In the genomic region with DNA sequence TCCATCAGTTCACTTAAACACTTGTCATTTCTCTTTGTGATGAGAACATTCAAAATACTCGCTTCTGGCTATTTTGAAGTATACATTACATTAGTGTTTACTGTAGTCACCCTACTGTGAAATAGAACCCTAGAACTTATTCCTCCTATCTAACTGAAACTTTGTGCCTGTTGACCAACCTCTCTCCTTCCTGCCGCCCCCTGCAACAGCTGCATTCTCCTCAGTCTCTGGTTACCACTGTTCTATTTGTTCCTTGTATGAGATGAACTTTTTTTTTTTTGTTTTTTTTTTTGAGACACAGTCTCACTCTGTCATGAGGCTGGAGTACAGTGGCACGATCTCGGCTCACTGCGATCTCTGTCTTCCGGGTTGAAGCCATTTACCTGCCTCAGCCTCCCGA, we compare ENCODE assay signal across 18 cellular contexts. TPM values are rescaled to one million over a fixed set of nuclear protein-coding genes. Genes with fewer than 3 reads are reported as not detected.
DNase-seq lines count a peak whose midpoint lies in the region; ATAC-seq lines count a peak whose summit lies in the region.
"Had no signal": no experiment of that assay in that cellular context is flagged by ENCODE, and none has a peak within 500 bp of the region (broad histone marks: within the 10 kb centered on the region; RNA-seq: fewer than 3 reads in every experiment).

No MANE protein-coding gene starts in this region.

- H3K27ac Mint-ChIP-seq in activated CD4-positive, alpha-beta T cell treated with anti-CD3 and anti-CD28 coated beads for 36 hours, result no peak overlapping the region
- H3K27ac Mint-ChIP-seq in activated naive CD8-positive, alpha-beta T cell, result no peak overlapping the region
- H3K27ac Mint-ChIP-seq in activated naive CD8-positive, alpha-beta T cell treated with anti-CD3 and anti-CD28 coated beads for 36 hours, result no peak overlapping the region
- H3K27ac Mint-ChIP-seq in stimulated activated memory B cell treated with anti-CD40 and anti-IgM and Interleukin-4, amounts not matched to agents 10 μg/mL and 1 μg/mL and 100 μg/mL, for 72 hours, result peak overlapping the region; percentile 13
- H3K27ac Mint-ChIP-seq: CD8-positive, alpha-beta T cell had no signal

- POLR2A ChIA-PET in activated CD4-positive, alpha-beta T cell treated with anti-CD3 and anti-CD28 coated beads for 36 hours (lab: Charles Lee), result interaction anchor here (0.7 kb wide), 1 partner anchor 27 kb away, joined by 4 read pairs; no protein-coding TSS in a partner anchor

- DNase-seq in activated CD4-positive, alpha-beta T cell treated with anti-CD3 and anti-CD28 coated beads for 36 hours, result no peak
- DNase-seq in activated CD4-positive, alpha-beta T cell treated with anti-CD3 and anti-CD28 coated beads, Interleukin-2, amount 50 U/mL, for 1 hour, result no peak
- no peak for DNase-seq in activated naive CD8-positive, alpha-beta T cell treated with anti-CD3 and anti-CD28 coated beads for 36 hours
- DNase-seq in myocyte (ENCODE audit: low read depth) (peak; percentile 10), DMS 273 treated with DMSO at 0.1 percent for 48 hours (lab: John Stamatoyannopoulos, UW) (no peak)
- DNase-seq: CD8-positive, alpha-beta T cell; GDM1; NCI-H1048; NCI-H1436 treated with DMSO at 0.1 percent for 48 hours; NCI-H2029 treated with DMSO at 0.1 percent for 48 hours; NCI-H2171 treated with DMSO at 0.1 percent for 48 hours; NCI-H446 treated with DMSO at 0.1 percent for 48 hours; NK-92 treated with Interleukin-12 subunit alpha and Interleukin-12 subunit beta, amount 100 ng/mL, for 24 hours had no signal

- intact Hi-C loops in activated CD4-positive, alpha-beta T cell treated with anti-CD3 and anti-CD28 coated beads for 36 hours (cut with DNase I, micrococcal nuclease), result loop anchor here in 1 of 2 experiments (5.0 kb wide), 1 partner anchor 106 kb away; a partner anchor contains a TSS

- H3K9me3 Mint-ChIP-seq in activated CD4-positive, alpha-beta T cell treated with anti-CD3 and anti-CD28 coated beads for 36 hours (ENCODE audit: low read depth), result no peaks in the 10 kb centered on the region
- no peaks in the 10 kb centered on the region for H3K9me3 Mint-ChIP-seq in activated naive CD8-positive, alpha-beta T cell (ENCODE audit: low read depth)
- no peaks in the 10 kb centered on the region for H3K9me3 Mint-ChIP-seq in activated naive CD8-positive, alpha-beta T cell treated with anti-CD3 and anti-CD28 coated beads for 36 hours
- no peaks in the 10 kb centered on the region for H3K9me3 Mint-ChIP-seq in stimulated activated memory B cell treated with anti-CD40 and anti-IgM and Interleukin-4, amounts not matched to agents 10 μg/mL and 1 μg/mL and 100 μg/mL, for 72 hours
- H3K9me3 Mint-ChIP-seq: CD8-positive, alpha-beta T cell had no signal

- peak overlapping the region; percentile 2 for H3K4me3 Mint-ChIP-seq in activated CD4-positive, alpha-beta T cell treated with anti-CD3 and anti-CD28 coated beads for 36 hours
- peak overlapping the region; percentile 34 for H3K4me3 Mint-ChIP-seq in activated naive CD8-positive, alpha-beta T cell
- no peak overlapping the region for H3K4me3 Mint-ChIP-seq in activated naive CD8-positive, alpha-beta T cell treated with anti-CD3 and anti-CD28 coated beads for 36 hours
- H3K4me3 Mint-ChIP-seq in stimulated activated memory B cell treated with anti-CD40 and anti-IgM and Interleukin-4, amounts not matched to agents 10 μg/mL and 1 μg/mL and 100 μg/mL, for 72 hours, result no peak overlapping the region
- H3K4me3 Mint-ChIP-seq: CD8-positive, alpha-beta T cell had no signal

- H3K36me3 Mint-ChIP-seq in activated CD4-positive, alpha-beta T cell treated with anti-CD3 and anti-CD28 coated beads for 36 hours (ENCODE audit: low read depth), result peaks cover 62% of the 10 kb centered on the region
- H3K36me3 Mint-ChIP-seq in activated naive CD8-positive, alpha-beta T cell, result peaks cover 8% of the 10 kb centered on the region
- peaks cover 54% of the 10 kb centered on the region for H3K36me3 Mint-ChIP-seq in activated naive CD8-positive, alpha-beta T cell treated with anti-CD3 and anti-CD28 coated beads for 36 hours
- no peaks in the 10 kb centered on the region for H3K36me3 Mint-ChIP-seq in stimulated activated memory B cell treated with anti-CD40 and anti-IgM and Interleukin-4, amounts not matched to agents 10 μg/mL and 1 μg/mL and 100 μg/mL, for 72 hours

- CTCF ChIA-PET in activated CD4-positive, alpha-beta T cell treated with anti-CD3 and anti-CD28 coated beads for 36 hours (lab: Charles Lee), result interaction anchor here (0.9 to 1.0 kb wide), 2 partner anchors 18 to 90 kb away, joined by 3 read pairs; no protein-coding TSS in a partner anchor

- ATAC-seq in activated CD4-positive, alpha-beta T cell treated with anti-CD3 and anti-CD28 coated beads for 36 hours, result no peak
- ATAC-seq in stimulated activated memory B cell treated with anti-CD40 and anti-IgM and Interleukin-4, amounts not matched to agents 10 μg/mL and 1 μg/mL and 100 μg/mL, for 72 hours, result no peak
- no peak for ATAC-seq in HG02678 (IDR thresholded peaks at IDR 0.05; ENCODE audit: unreplicated experiment)
- ATAC-seq: CD8-positive, alpha-beta T cell; GM12878; HCT116 had no signal

- H3K4me1 Mint-ChIP-seq in activated CD4-positive, alpha-beta T cell treated with anti-CD3 and anti-CD28 coated beads for 36 hours, result peaks cover 19% of the 10 kb centered on the region
- peaks cover 16% of the 10 kb centered on the region for H3K4me1 Mint-ChIP-seq in activated naive CD8-positive, alpha-beta T cell (ENCODE audit: low read depth)
- peaks cover 17% of the 10 kb centered on the region for H3K4me1 Mint-ChIP-seq in activated naive CD8-positive, alpha-beta T cell treated with anti-CD3 and anti-CD28 coated beads for 36 hours
- peaks cover 24% of the 10 kb centered on the region for H3K4me1 Mint-ChIP-seq in stimulated activated memory B cell treated with anti-CD40 and anti-IgM and Interleukin-4, amounts not matched to agents 10 μg/mL and 1 μg/mL and 100 μg/mL, for 72 hours

- H3K27me3 Mint-ChIP-seq in activated CD4-positive, alpha-beta T cell treated with anti-CD3 and anti-CD28 coated beads for 36 hours, result no peaks in the 10 kb centered on the region
- no peaks in the 10 kb centered on the region for H3K27me3 Mint-ChIP-seq in activated naive CD8-positive, alpha-beta T cell
- H3K27me3 Mint-ChIP-seq in activated naive CD8-positive, alpha-beta T cell treated with anti-CD3 and anti-CD28 coated beads for 36 hours, result no peaks in the 10 kb centered on the region
- H3K27me3 Mint-ChIP-seq in stimulated activated memory B cell treated with anti-CD40 and anti-IgM and Interleukin-4, amounts not matched to agents 10 μg/mL and 1 μg/mL and 100 μg/mL, for 72 hours, result no peaks in the 10 kb centered on the region

RNA-seq across cellular contexts. Expression of a gene that starts 2.9 kb away (rescaled TPM):
- 10 to 100 TPM; 73.5 to 75.3 TPM for total RNA-seq in activated CD4-positive, alpha-beta T cell treated with anti-CD3 and anti-CD28 coated beads for 36 hours
- 10 to 100 TPM; 67.7 to 69.6 TPM for total RNA-seq in activated naive CD8-positive, alpha-beta T cell treated with anti-CD3 and anti-CD28 coated beads for 36 hours
- 0.94 and 2.3 TPM in 2 replicates for total RNA-seq in myocyte
- polyA plus RNA-seq in myocyte (2012), result 0.64 TPM

RNA-seq across cellular contexts. Expression of a gene that starts 57.1 kb away (rescaled TPM):
- total RNA-seq in activated CD4-positive, alpha-beta T cell treated with anti-CD3 and anti-CD28 coated beads for 36 hours, result 10 to 100 TPM; 12.3 to 18.8 TPM
- 10 to 100 TPM; 32.0 to 32.4 TPM for total RNA-seq in activated naive CD8-positive, alpha-beta T cell treated with anti-CD3 and anti-CD28 coated beads for 36 hours
- 22.2 and 25.5 TPM in 2 replicates for total RNA-seq in myocyte
- 35.8 TPM for polyA plus RNA-seq in myocyte (2012)

Comparison
In these comparisons a context has a peak if more than half of its experiments do, and no peak if none do; other contexts are left out.
1. H3K4me3 Mint-ChIP-seq: peak in activated CD4-positive, alpha-beta T cell treated with anti-CD3 and anti-CD28 coated beads for 36 hours (single experiment) and activated naive CD8-positive, alpha-beta T cell (single experiment); none in activated naive CD8-positive, alpha-beta T cell treated with anti-CD3 and anti-CD28 coated beads for 36 hours (single experiment) and stimulated activated memory B cell treated with anti-CD40 and anti-IgM and Interleukin-4, amounts not matched to agents 10 μg/mL and 1 μg/mL and 100 μg/mL, for 72 hours (single experiment).
2. RNA of a gene that starts 2.9 kb away (total RNA-seq): 73.5 to 75.3 TPM in activated CD4-positive, alpha-beta T cell treated with anti-CD3 and anti-CD28 coated beads for 36 hours and 67.7 to 69.6 TPM in activated naive CD8-positive, alpha-beta T cell treated with anti-CD3 and anti-CD28 coated beads for 36 hours; 0.94 to 2.3 TPM in myocyte; every median in the first group is over 10 times any median in the second.